ENCODE assay signal across 9 cellular contexts in genomic region chr10:32960022-32960421, GRCh38. TPM values are rescaled to one million over a fixed set of nuclear protein-coding genes. Genes with fewer than 3 reads are reported as not detected.
DNase-seq lines count a peak whose midpoint lies in the region; TF ChIP-seq lines count a peak whose summit lies in the region.
"Had no signal": no experiment of that assay in that cellular context is flagged by ENCODE, and none has a peak within 500 bp of the region (broad histone marks: within the 10 kb centered on the region; RNA-seq: fewer than 3 reads in every experiment).

No MANE protein-coding gene starts in this region.

- peaks cover 1% of the 10 kb centered on the region; the same call in 1 of the 2 replicates for H4K20me1 ChIP-seq in Karpas-422 (ENCODE audit: insufficient read depth, low read depth, low read length)

- DNase-seq in Caco-2 (no peak), Karpas-422 (peak; percentile 70), EL (no peak), NCI-H146 (lab: John Stamatoyannopoulos, UW) (no peak), MV-4-11 (lab: John Stamatoyannopoulos, UW) (no peak)
- no peak for DNase-seq in stimulated activated CD4-positive, alpha-beta T cell treated with anti-CD3 and anti-CD28 coated beads, Interleukin-2, amount 100 ng/mL, for 24 hours
- DNase-seq: body of pancreas had no signal

- H3K79me2 ChIP-seq in Karpas-422 (ENCODE audit: low read length), result peaks cover 35% of the 10 kb centered on the region

- TF ChIP-seq CTCF in Caco-2 (IDR thresholded peaks at IDR 0.05; ENCODE audit: insufficient read depth in 1 of 2, low read depth in 1 of 2, low read length in 1 of 2, severe bottlenecking in 1 of 2, unreplicated experiment in 1 of 2) (no peak), nephron (IDR thresholded peaks at IDR 0.05; ENCODE audit: unreplicated experiment in 3 of 3) (no peak)

- CTCF ChIA-PET in Caco-2 (lab: Charles Lee), result interaction anchor here (0.8 kb wide), 1 partner anchor 49 kb away, joined by 3 read pairs; no protein-coding TSS in a partner anchor

- H3K4me3 ChIP-seq in Caco-2 (ENCODE audit: low read depth, low read length) (no peak overlapping the region), Karpas-422 (ENCODE audit: low read length) (peak overlapping the region; percentile 84), duodenal mucosa (ENCODE audit: low read depth in 1 of 2, low read length in 2 of 2) (peak overlapping the region; percentile 90 to 99)
- H3K4me3 ChIP-seq: body of pancreas had no signal

- H3K27ac Mint-ChIP-seq in Caco-2 (ENCODE audit: unreplicated experiment), result peak overlapping the region; percentile 99
- peak overlapping the region; percentile 98 to 99 (median 99) for H3K27ac Mint-ChIP-seq in nephron

- H3K9ac ChIP-seq in Karpas-422 (ENCODE audit: low read length) (peak overlapping the region; percentile 95), duodenal mucosa (ENCODE audit: low read depth in 1 of 2, low read length in 2 of 2) (peak overlapping the region in 1 of 2 donors; percentile 99)

- peak overlapping the region; percentile 92 for H3K4me3 Mint-ChIP-seq in Caco-2 (ENCODE audit: unreplicated experiment)
- H3K4me3 Mint-ChIP-seq in nephron, result peak overlapping the region; percentile 95 to 99 (median 96)

- H3K36me3 ChIP-seq in Caco-2 (ENCODE audit: control insufficient read depth, insufficient read depth, low read length) (no peaks in the 10 kb centered on the region), Karpas-422 (ENCODE audit: insufficient read depth, low read length) (peaks cover 21% of the 10 kb centered on the region), duodenal mucosa (ENCODE audit: control insufficient read depth in 1 of 2, insufficient read depth in 2 of 2, low read length in 2 of 2) (no peaks in the 10 kb centered on the region)

- no peaks in the 10 kb centered on the region for H3K9me2 ChIP-seq in Karpas-422 (replicated peaks; ENCODE audit: insufficient read depth, low read length)

- no peak overlapping the region for H2AFZ ChIP-seq in Karpas-422 (ENCODE audit: low read length)

- H3K27ac ChIP-seq in Karpas-422 (ENCODE audit: low read length), result peak overlapping the region; percentile 96
- H3K27ac ChIP-seq in duodenal mucosa (ENCODE audit: low read depth, low read length), result no peak overlapping the region

- peaks cover 35% of the 10 kb centered on the region for H3K4me1 ChIP-seq in Caco-2
- H3K4me1 ChIP-seq in Karpas-422 (ENCODE audit: low read length), result peaks cover 73% of the 10 kb centered on the region
- peaks cover 31 to 32% of the 10 kb centered on the region in 2 donors for H3K4me1 ChIP-seq in duodenal mucosa (ENCODE audit: control insufficient read depth in 1 of 2, insufficient read depth in 2 of 2, low read length in 2 of 2)

- no TSS peak for BruUV-seq in Caco-2 (replicated peaks; lab: Mats Ljungman, UMichigan)

- H3K27me3 ChIP-seq in Caco-2 (replicated peaks; ENCODE audit: control insufficient read depth, insufficient read depth, low read length) (no peaks in the 10 kb centered on the region), Karpas-422 (ENCODE audit: low read length) (no peaks in the 10 kb centered on the region), duodenal mucosa (ENCODE audit: control insufficient read depth in 1 of 2, insufficient read depth in 2 of 2, low read length in 2 of 2) (no peaks in the 10 kb centered on the region)
- H3K27me3 ChIP-seq: body of pancreas had no signal

- H3K9me3 Mint-ChIP-seq in Caco-2 (ENCODE audit: unreplicated experiment), result no peaks in the 10 kb centered on the region
- no peaks in the 10 kb centered on the region for H3K9me3 Mint-ChIP-seq in nephron

- no peaks in the 10 kb centered on the region for H3K9me3 ChIP-seq in Caco-2
- H3K9me3 ChIP-seq in Karpas-422 (ENCODE audit: low read length), result no peaks in the 10 kb centered on the region
- H3K9me3 ChIP-seq in duodenal mucosa (ENCODE audit: control insufficient read depth in 1 of 2, low read length in 2 of 2), result no peaks in the 10 kb centered on the region
- H3K9me3 ChIP-seq: body of pancreas had no signal

- POLR2A ChIA-PET in Caco-2 (lab: Charles Lee), result interaction anchor here (1.2 to 1.8 kb wide), 2 partner anchors 21 to 49 kb away, joined by 3 to 12 read pairs; no protein-coding TSS in a partner anchor

- H3K4me2 ChIP-seq in Karpas-422 (ENCODE audit: low read depth, low read length, poor library complexity, severe bottlenecking), result peak overlapping the region; percentile 85

- intact Hi-C loops in Caco-2 (cut with micrococcal nuclease; ENCODE audit: unreplicated experiment), result no loop called here

- H3K27me3 Mint-ChIP-seq in Caco-2 (ENCODE audit: insufficient read depth, unreplicated experiment) (no peaks in the 10 kb centered on the region), nephron (ENCODE audit: low read depth) (no peaks in the 10 kb centered on the region)

- H3K4me1 Mint-ChIP-seq in Caco-2 (ENCODE audit: low read depth, unreplicated experiment) (peaks cover 33% of the 10 kb centered on the region), nephron (peaks cover 49% of the 10 kb centered on the region)

- H3K36me3 Mint-ChIP-seq in Caco-2 (ENCODE audit: insufficient read depth, unreplicated experiment), result peaks cover 12% of the 10 kb centered on the region
- H3K36me3 Mint-ChIP-seq in nephron (ENCODE audit: low read depth), result no peaks in the 10 kb centered on the region

RNA-seq across cellular contexts. Expression of gene ITGB1, which starts 2.0 kb away (rescaled TPM):
- total RNA-seq in Caco-2 (2022), result 404 and 474 TPM in 2 replicates
- total RNA-seq in Karpas-422 (2014; rRNA removed; shearing (Covaris generic); ENCODE audit: low replicate concordance), result 526 and 559 TPM in 2 replicates
